ENCODE assay signal across 2 cellular contexts in genomic region chr18:48899558-48900174, GRCh38.
TF ChIP-seq lines count a peak whose summit lies in the region.

No MANE protein-coding gene starts in this region.

TF ChIP-seq in A549, 52 proteins besides CTCF, POLR2A, EP300 and RAD21 (continued from another document):
- TF ChIP-seq ZFP36 (IDR thresholded peaks at IDR 0.05; ENCODE audit: borderline replicate concordance, partially characterized antibody), result peak; percentile 78
- no peak for TF ChIP-seq HOXB13 (CRISPR knock-in tag; IDR thresholded peaks at IDR 0.05; ENCODE audit: low read depth)
- no peak for TF ChIP-seq CHD4 (IDR thresholded peaks at IDR 0.05; ENCODE audit: borderline replicate concordance)
- no peak for TF ChIP-seq TFCP2L1 (CRISPR knock-in tag; IDR thresholded peaks at IDR 0.05)
- TF ChIP-seq HDAC2 (IDR thresholded peaks at IDR 0.05), result no peak

TF ChIP-seq in HEK293, 187 proteins besides CTCF, POLR2A, EP300 and RAD21:
- TF ChIP-seq ZNF518A (tag by site-specific recombination; conservative IDR thresholded peaks at IDR 0.05; ENCODE audit: low read depth) (no peak), SETDB1 (IDR thresholded peaks at IDR 0.05; ENCODE audit: insufficient read length, low read length) (peak; percentile 23), ZNF10 (tag by site-specific recombination; IDR thresholded peaks at IDR 0.05) (0 out of 2 replicates have a peak, but pooled peaks have one; percentile 23), ZNF140 (tag by site-specific recombination; IDR thresholded peaks at IDR 0.05) (peak; percentile 92), ZNF280D (tag by site-specific recombination; IDR thresholded peaks at IDR 0.05) (peak; percentile 81; the same call in 1 of the 2 replicates)
